ENCODE assay signal across 23 cellular contexts in genomic region chr3:137761563-137762503, GRCh38. TPM values are rescaled to one million over a fixed set of nuclear protein-coding genes. Genes with fewer than 3 reads are reported as not detected.
DNase-seq lines count a peak whose midpoint lies in the region; TF ChIP-seq lines count a peak whose summit lies in the region.
"Had no signal": no experiment of that assay in that cellular context is flagged by ENCODE, and none has a peak within 500 bp of the region (broad histone marks: within the 10 kb centered on the region; RNA-seq: fewer than 3 reads in every experiment).

No MANE protein-coding gene starts in this region.

- H3K4me2 ChIP-seq in trophoblast cell (ENCODE audit: low read length), result peak overlapping the region; percentile 37

- H3K4me1 ChIP-seq in iPS-18a (ENCODE audit: control insufficient read depth, low read depth, low read length) (peaks cover 38% of the 10 kb centered on the region), trophoblast cell (ENCODE audit: control insufficient read depth in 1 of 2, insufficient read depth in 2 of 2, low read length in 2 of 2) (peaks cover 20 to 30% of the 10 kb centered on the region in 2 experiments)

- H3K36me3 ChIP-seq in WERI-Rb-1 (no peaks in the 10 kb centered on the region), iPS-18a (ENCODE audit: control insufficient read depth, low read depth, low read length) (no peaks in the 10 kb centered on the region), trophoblast cell (ENCODE audit: control insufficient read depth in 1 of 2, insufficient read depth in 2 of 2, low read length in 2 of 2) (no peaks in the 10 kb centered on the region)
- H3K36me3 ChIP-seq: upper lobe of right lung had no signal

- H3K23ac ChIP-seq in trophoblast cell (ENCODE audit: low read length), result no peak overlapping the region

- H3K79me2 ChIP-seq in trophoblast cell (ENCODE audit: control insufficient read depth, insufficient read depth, low read length, poor library complexity), result no peaks in the 10 kb centered on the region

- no peak overlapping the region for H3K27ac ChIP-seq in WERI-Rb-1
- no peak overlapping the region for H3K27ac ChIP-seq in iPS-18a (ENCODE audit: low read length)
- H3K27ac ChIP-seq in trophoblast cell (ENCODE audit: low read depth, low read length), result no peak overlapping the region
- H3K27ac ChIP-seq: C4-2B, upper lobe of right lung had no signal

- H3K4ac ChIP-seq in trophoblast cell (ENCODE audit: low read depth, low read length), result no peak overlapping the region

- peak; percentile 52 for DNase-seq in activated CD8-positive, alpha-beta memory T cell treated with anti-CD3 and anti-CD28 coated beads for 24 hours
- no peak for DNase-seq in activated CD8-positive, alpha-beta memory T cell treated with anti-CD3 and anti-CD28 coated beads, Interleukin-2, amount 50 U/mL, for 48 hours
- DNase-seq in WERI-Rb-1, result no peak
- peak in 1 of 2 donors; percentile 52 for DNase-seq in trophoblast cell
- DNase-seq in superior temporal gyrus (ENCODE audit: extremely low spot score), result no peak
- DNase-seq in ureter (ENCODE audit: low spot score), result no peak
- no peak for DNase-seq in NCI-H2171 (lab: John Stamatoyannopoulos, UW)
- DNase-seq: activated CD8-positive, alpha-beta T cell treated with anti-CD3 and anti-CD28 coated beads, Interleukin-2, amount 10 ng/mL, durations not matched to agents 7 days and 5 days; activated naive CD4-positive, alpha-beta T cell treated with anti-CD3 and anti-CD28 coated beads, Interleukin-2, amount 50 U/mL, for 16 hours; cerebellar nuclear complex; effector CD8-positive, alpha-beta T cell; KBM-7; MM.1S; naive thymus-derived CD8-positive, alpha-beta T cell; NCI-H1436; stimulated activated CD8-positive, alpha-beta memory T cell treated with anti-CD3 and anti-CD28 coated beads, Interleukin-4, amount 100 ng/mL, for 48 hours; T1000; upper lobe of right lung had no signal

- no peak overlapping the region for H4K12ac ChIP-seq in trophoblast cell (ENCODE audit: low read depth, low read length)

- no peak overlapping the region for H2AFZ ChIP-seq in trophoblast cell (ENCODE audit: insufficient read depth, low read length, poor library complexity)

- H3K9me3 ChIP-seq in WERI-Rb-1 (ENCODE audit: severe bottlenecking) (no peaks in the 10 kb centered on the region), iPS-18a (ENCODE audit: control insufficient read depth, low read depth, low read length) (no peaks in the 10 kb centered on the region), trophoblast cell (ENCODE audit: insufficient read depth, low read depth, low read length) (peaks cover 10% of the 10 kb centered on the region)
- H3K9me3 ChIP-seq: upper lobe of right lung had no signal

- no peak for TF ChIP-seq CTCF in WERI-Rb-1 (IDR thresholded peaks at IDR 0.05; ENCODE audit: low read depth, low read length)

- no peak overlapping the region for H4K91ac ChIP-seq in trophoblast cell (ENCODE audit: low read depth, low read length)

- H3K9ac ChIP-seq in iPS-18a (ENCODE audit: low read length) (no peak overlapping the region), trophoblast cell (ENCODE audit: low read length) (no peak overlapping the region)

- no peak overlapping the region for H3K18ac ChIP-seq in trophoblast cell (ENCODE audit: low read length)

- no peak overlapping the region for H2BK120ac ChIP-seq in trophoblast cell (ENCODE audit: insufficient read depth, low read length, poor library complexity)

- H2BK5ac ChIP-seq in trophoblast cell (ENCODE audit: low read depth, low read length, poor library complexity), result no peak overlapping the region

- no peak overlapping the region for H4K8ac ChIP-seq in trophoblast cell (ENCODE audit: low read depth, low read length)

- H3K27me3 ChIP-seq in WERI-Rb-1 (ENCODE audit: insufficient read depth, low read depth, severe bottlenecking) (peaks cover 57% of the 10 kb centered on the region), iPS-18a (ENCODE audit: control insufficient read depth, insufficient read depth, low read length) (peaks cover 97% of the 10 kb centered on the region), trophoblast cell (ENCODE audit: insufficient read depth, low read length) (peaks cover 70% of the 10 kb centered on the region)

- no peak overlapping the region for H2AK5ac ChIP-seq in trophoblast cell (ENCODE audit: low read length)

- no peak overlapping the region for H3K14ac ChIP-seq in trophoblast cell (ENCODE audit: low read length)

- H3K4me3 ChIP-seq in WERI-Rb-1 (ENCODE audit: low read depth, low read length) (peak overlapping the region; percentile 20), iPS-18a (ENCODE audit: low read length) (peak overlapping the region; percentile 25), trophoblast cell (ENCODE audit: low read depth, low read length) (no peak overlapping the region)
- H3K4me3 ChIP-seq: upper lobe of right lung had no signal

- WGBS in trophoblast cell (ENCODE audit: extremely low coverage, insufficient coverage, insufficient read length), result no CpG with 5 or more reads among the region's 54 CpGs

- H3K79me1 ChIP-seq in trophoblast cell (ENCODE audit: low read length), result no peaks in the 10 kb centered on the region

- H2BK12ac ChIP-seq in trophoblast cell (ENCODE audit: low read length), result no peak overlapping the region

RNA-seq across cellular contexts. Expression of gene SOX14, which starts 2.3 kb away (rescaled TPM):
- polyA plus RNA-seq in trophoblast cell (2013), result 1.5 TPM in 2 replicates
- total RNA-seq in ureter, result not detected
- total RNA-seq: activated CD8-positive, alpha-beta T cell treated with anti-CD3 and anti-CD28 coated beads, Interleukin-2, amount 10 ng/mL, durations not matched to agents 7 days and 5 days; esophagus mucosa; frontal cortex; G401; naive thymus-derived CD8-positive, alpha-beta T cell; upper lobe of right lung had no signal
- polyA plus RNA-seq: naive thymus-derived CD8-positive, alpha-beta T cell had no signal
